In the genomic region with DNA sequence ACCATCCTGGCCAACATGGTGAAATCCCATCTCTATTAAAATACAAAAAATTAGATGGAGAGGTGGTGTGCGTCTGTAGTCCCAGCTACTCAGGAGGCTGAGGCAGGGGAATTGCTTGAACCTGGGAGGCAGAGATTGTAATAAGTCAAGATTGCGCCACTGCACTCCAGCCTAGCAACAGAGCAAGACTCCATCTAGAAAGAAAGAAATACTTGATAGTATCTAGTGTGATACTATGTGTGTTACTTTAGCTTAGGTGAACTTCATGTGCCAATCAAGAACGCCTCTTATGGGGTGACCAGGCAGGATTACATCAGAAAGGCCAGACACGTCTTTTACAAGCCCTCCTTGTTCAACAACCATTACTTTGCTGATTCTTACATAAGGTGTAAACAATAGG, we compare ENCODE assay signal across 27 cellular contexts.
"Had no signal": no experiment of that assay in that cellular context is flagged by ENCODE, and none has a peak within 500 bp of the region (broad histone marks: within the 10 kb centered on the region; RNA-seq: fewer than 3 reads in every experiment).

No MANE protein-coding gene starts in this region.

- H3K4me1 Mint-ChIP-seq: natural killer cell; stimulated activated effector memory CD8-positive, alpha-beta T cell treated with anti-CD3 and anti-CD28 coated beads, Interleukin-12 subunit alpha, Interleukin-12 subunit beta, amount 100 ng/mL, for 72 hours; stimulated activated naive B cell treated with anti-CD40 and anti-IgM and Interleukin-4, amounts not matched to agents 10 μg/mL and 1 μg/mL and 100 μg/mL, for 72 hours had no signal

- H3K27ac Mint-ChIP-seq: natural killer cell; nephron; neural progenitor cell; progenitor cell of endocrine pancreas; stimulated activated effector memory CD8-positive, alpha-beta T cell treated with anti-CD3 and anti-CD28 coated beads, Interleukin-12 subunit alpha, Interleukin-12 subunit beta, amount 100 ng/mL, for 72 hours; stimulated activated naive B cell treated with anti-CD40 and anti-IgM and Interleukin-4, amounts not matched to agents 10 μg/mL and 1 μg/mL and 100 μg/mL, for 72 hours; stimulated activated naive CD8-positive, alpha-beta T cell treated with anti-CD3 and anti-CD28 coated beads, Interleukin-15, Interleukin-2, amounts not matched to agents 100 ng/mL and 50 ng/mL, for 24 hours; type B pancreatic cell had no signal

- H2AFZ ChIP-seq: neural progenitor cell, parathyroid adenoma had no signal

- H3K9ac ChIP-seq: neural progenitor cell, parathyroid adenoma had no signal

- H3K4me1 ChIP-seq: parathyroid adenoma, psoas muscle, right lobe of liver, thyroid gland, tibial nerve, vagina had no signal

- H3K4me2 ChIP-seq: neural progenitor cell had no signal

- H3K9me3 Mint-ChIP-seq: natural killer cell; stimulated activated effector memory CD8-positive, alpha-beta T cell treated with anti-CD3 and anti-CD28 coated beads, Interleukin-12 subunit alpha, Interleukin-12 subunit beta, amount 100 ng/mL, for 72 hours had no signal

- H3K9me3 ChIP-seq: ovary, psoas muscle, right lobe of liver, thoracic aorta, thyroid gland, vagina had no signal

- H3K36me3 ChIP-seq: neural progenitor cell, ovary, right lobe of liver, sigmoid colon, stomach, thoracic aorta, thyroid gland, tibial nerve, vagina had no signal

- ATAC-seq: natural killer cell; psoas muscle; right cardiac atrium; right lobe of liver; stimulated activated effector memory CD8-positive, alpha-beta T cell treated with anti-CD3 and anti-CD28 coated beads, Interleukin-12 subunit alpha, Interleukin-12 subunit beta, amount 100 ng/mL, for 72 hours; stimulated activated naive B cell treated with anti-CD40 and anti-IgM and Interleukin-4, amounts not matched to agents 10 μg/mL and 1 μg/mL and 100 μg/mL, for 72 hours had no signal

- DNase-seq: natural killer cell; occipital lobe; ovary; posterior cingulate gyrus; psoas muscle; right cardiac atrium; right lobe of liver; sigmoid colon; small intestine; stimulated activated CD4-positive, alpha-beta T cell treated with anti-CD3 and anti-CD28 coated beads, Interleukin-15, amount 100 ng/mL, for 24 hours; stimulated activated CD4-positive, alpha-beta T cell treated with anti-CD3 and anti-CD28 coated beads, Interleukin-2, amount 100 ng/mL, for 24 hours; stimulated activated CD4-positive, alpha-beta T cell treated with anti-CD3 and anti-CD28 coated beads, Interleukin-2, amount 100 ng/mL, for 48 hours; stimulated activated CD4-positive, alpha-beta T cell treated with anti-CD3 and anti-CD28 coated beads, Interleukin-4, amount 100 ng/mL, for 24 hours; stimulated activated naive B cell treated with anti-CD40 and anti-IgM and Interleukin-4, amounts not matched to agents 10 μg/mL and 1 μg/mL and 100 μg/mL, for 72 hours; stimulated activated naive CD4-positive, alpha-beta T cell treated with Interleukin-2 at 50 U/mL for 16 hours; stomach; thyroid gland had no signal

- H3K27me3 Mint-ChIP-seq: progenitor cell of endocrine pancreas; stimulated activated naive CD8-positive, alpha-beta T cell treated with anti-CD3 and anti-CD28 coated beads, Interleukin-15, Interleukin-2, amounts not matched to agents 100 ng/mL and 50 ng/mL, for 24 hours; type B pancreatic cell had no signal

- H3K27me3 ChIP-seq: neural progenitor cell, ovary, right lobe of liver, sigmoid colon, stomach, thyroid gland, tibial nerve, vagina had no signal

- H3K27ac ChIP-seq: neural progenitor cell, ovary, parathyroid adenoma, psoas muscle, right lobe of liver, stomach, thoracic aorta, thyroid gland, tibial nerve, vagina had no signal

- H3K4me3 ChIP-seq: neural progenitor cell, ovary, psoas muscle, right lobe of liver, sigmoid colon, stomach, thoracic aorta, thyroid gland, tibial nerve, vagina had no signal

- H3K36me3 Mint-ChIP-seq: natural killer cell; stimulated activated effector memory CD8-positive, alpha-beta T cell treated with anti-CD3 and anti-CD28 coated beads, Interleukin-12 subunit alpha, Interleukin-12 subunit beta, amount 100 ng/mL, for 72 hours; stimulated activated naive B cell treated with anti-CD40 and anti-IgM and Interleukin-4, amounts not matched to agents 10 μg/mL and 1 μg/mL and 100 μg/mL, for 72 hours; type B pancreatic cell had no signal

- H3K4me3 Mint-ChIP-seq: natural killer cell; nephron; neural progenitor cell; stimulated activated effector memory CD8-positive, alpha-beta T cell treated with anti-CD3 and anti-CD28 coated beads, Interleukin-12 subunit alpha, Interleukin-12 subunit beta, amount 100 ng/mL, for 72 hours; stimulated activated naive B cell treated with anti-CD40 and anti-IgM and Interleukin-4, amounts not matched to agents 10 μg/mL and 1 μg/mL and 100 μg/mL, for 72 hours; stimulated activated naive CD8-positive, alpha-beta T cell treated with anti-CD3 and anti-CD28 coated beads, Interleukin-15, Interleukin-2, amounts not matched to agents 100 ng/mL and 50 ng/mL, for 24 hours; type B pancreatic cell had no signal

- H3K79me2 ChIP-seq: parathyroid adenoma had no signal
